Comparison of ENCODE assay signal across 9 cellular contexts in the genomic region with DNA sequence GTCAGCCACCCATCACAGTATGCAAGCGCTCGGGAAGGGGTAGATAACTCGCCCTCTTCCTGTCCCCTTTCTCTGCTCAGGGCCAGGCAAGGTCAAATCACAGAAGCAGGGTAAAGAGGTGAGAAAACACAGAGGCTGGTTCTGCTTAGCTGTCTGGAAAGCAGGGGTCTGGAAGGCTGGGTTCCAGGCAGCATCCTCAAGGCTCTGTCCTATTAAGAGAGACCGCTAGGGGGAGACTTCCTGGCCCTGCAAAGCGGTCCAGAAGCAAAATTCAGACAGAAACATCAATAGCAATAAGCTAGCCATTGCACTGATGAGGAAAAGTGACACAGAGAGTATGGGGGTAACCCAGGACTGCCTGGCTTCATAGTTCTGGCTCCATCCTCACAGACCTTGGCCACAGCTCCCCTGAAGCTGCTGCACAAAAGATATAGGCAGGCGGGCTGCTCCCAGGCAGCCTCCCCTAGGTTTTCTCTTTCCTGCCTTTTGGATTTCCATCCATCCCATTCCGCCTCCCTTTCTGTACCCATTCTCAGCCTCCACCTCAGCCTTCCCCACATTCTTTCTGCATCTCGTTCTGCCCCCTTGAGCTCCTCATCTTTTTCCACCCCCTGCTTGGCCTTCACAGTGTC.
DNase-seq lines count a peak whose midpoint lies in the region; ATAC-seq and TF ChIP-seq lines count a peak whose summit lies in the region.
"Had no signal": no experiment of that assay in that cellular context is flagged by ENCODE, and none has a peak within 500 bp of the region (broad histone marks: within the 10 kb centered on the region; RNA-seq: fewer than 3 reads in every experiment).

No MANE protein-coding gene starts in this region.

- BruUV-seq in Caco-2 (replicated peaks; lab: Mats Ljungman, UMichigan), result no TSS peak

- H3K27ac ChIP-seq in liver (ENCODE audit: low read depth in 1 of 2, low read length in 2 of 2) (no peak overlapping the region), ascending aorta (no peak overlapping the region)
- H3K27ac ChIP-seq: uterus had no signal

- no peaks in the 10 kb centered on the region for H3K4me1 ChIP-seq in Caco-2
- no peaks in the 10 kb centered on the region for H3K4me1 ChIP-seq in liver (ENCODE audit: control insufficient read depth in 4 of 4, insufficient read depth in 4 of 4, low read length in 3 of 4)
- no peaks in the 10 kb centered on the region for H3K4me1 ChIP-seq in ascending aorta
- H3K4me1 ChIP-seq: uterus had no signal

- H3K9me3 Mint-ChIP-seq in Caco-2 (ENCODE audit: unreplicated experiment), result peaks cover 18% of the 10 kb centered on the region
- H3K9me3 Mint-ChIP-seq in stimulated activated memory B cell treated with anti-CD40 and anti-IgM and Interleukin-4, amounts not matched to agents 10 μg/mL and 1 μg/mL and 100 μg/mL, for 72 hours, result peaks cover 11% of the 10 kb centered on the region

- no peak for ATAC-seq in stimulated activated memory B cell treated with anti-CD40 and anti-IgM and Interleukin-4, amounts not matched to agents 10 μg/mL and 1 μg/mL and 100 μg/mL, for 72 hours
- ATAC-seq in HG02678 (IDR thresholded peaks at IDR 0.05; ENCODE audit: unreplicated experiment) (no peak), HG03039 (IDR thresholded peaks at IDR 0.05; ENCODE audit: unreplicated experiment) (no peak)

- H3K27ac Mint-ChIP-seq in Caco-2 (ENCODE audit: unreplicated experiment), result no peak overlapping the region
- no peak overlapping the region for H3K27ac Mint-ChIP-seq in stimulated activated memory B cell treated with anti-CD40 and anti-IgM and Interleukin-4, amounts not matched to agents 10 μg/mL and 1 μg/mL and 100 μg/mL, for 72 hours

- H3K4me3 Mint-ChIP-seq in Caco-2 (ENCODE audit: unreplicated experiment), result no peak overlapping the region
- H3K4me3 Mint-ChIP-seq in stimulated activated memory B cell treated with anti-CD40 and anti-IgM and Interleukin-4, amounts not matched to agents 10 μg/mL and 1 μg/mL and 100 μg/mL, for 72 hours, result no peak overlapping the region

- DNase-seq in Caco-2, result peak in 1 of 2 experiments; percentile 13
- peak; percentile 47 for DNase-seq in HT-29 (ENCODE audit: low spot score)
- peak; percentile 7 for DNase-seq in amniotic epithelial cell (ENCODE audit: low read depth)
- DNase-seq in ascending aorta (ENCODE audit: low spot score in 2 of 2), result no peak
- DNase-seq: uterus had no signal

- no peaks in the 10 kb centered on the region for H3K4me1 Mint-ChIP-seq in Caco-2 (ENCODE audit: low read depth, unreplicated experiment)
- no peaks in the 10 kb centered on the region for H3K4me1 Mint-ChIP-seq in stimulated activated memory B cell treated with anti-CD40 and anti-IgM and Interleukin-4, amounts not matched to agents 10 μg/mL and 1 μg/mL and 100 μg/mL, for 72 hours

- WGBS in liver, result 54% methylated on average over 8 of the region's 8 CpGs

- peaks cover 2% of the 10 kb centered on the region for H3K27me3 Mint-ChIP-seq in Caco-2 (ENCODE audit: insufficient read depth, unreplicated experiment)
- peaks cover 12% of the 10 kb centered on the region for H3K27me3 Mint-ChIP-seq in stimulated activated memory B cell treated with anti-CD40 and anti-IgM and Interleukin-4, amounts not matched to agents 10 μg/mL and 1 μg/mL and 100 μg/mL, for 72 hours

- CTCF ChIA-PET in Caco-2 (lab: Charles Lee), result interaction anchor here (1.0 kb wide), 1 partner anchor 12 kb away, joined by 4 read pairs; no protein-coding TSS in a partner anchor

- H3K9me3 ChIP-seq in Caco-2 (no peaks in the 10 kb centered on the region), liver (ENCODE audit: control insufficient read depth in 4 of 4, low read length in 3 of 4) (peaks cover 0 to 4% (median 0%) of the 10 kb centered on the region in 4 donors), ascending aorta (no peaks in the 10 kb centered on the region)
- H3K9me3 ChIP-seq: uterus had no signal

- H3K36me3 ChIP-seq in Caco-2 (ENCODE audit: control insufficient read depth, insufficient read depth, low read length) (no peaks in the 10 kb centered on the region), liver (ENCODE audit: control insufficient read depth in 4 of 4, insufficient read depth in 3 of 4, low read depth in 1 of 4, low read length in 3 of 4) (no peaks in the 10 kb centered on the region), ascending aorta (no peaks in the 10 kb centered on the region)
- H3K36me3 ChIP-seq: uterus had no signal

- H3K4me3 ChIP-seq in Caco-2 (ENCODE audit: low read depth, low read length) (no peak overlapping the region), liver (ENCODE audit: low read depth in 1 of 3, low read length in 3 of 3) (no peak overlapping the region), ascending aorta (no peak overlapping the region)
- H3K4me3 ChIP-seq: uterus had no signal

- intact Hi-C loops in Caco-2 (cut with micrococcal nuclease; ENCODE audit: unreplicated experiment), result no loop called here
- intact Hi-C loops in ascending aorta (cut with DNase I), result no loop called here

- no peaks in the 10 kb centered on the region for H3K27me3 ChIP-seq in Caco-2 (replicated peaks; ENCODE audit: control insufficient read depth, insufficient read depth, low read length)
- H3K27me3 ChIP-seq in liver (ENCODE audit: control insufficient read depth in 4 of 4, insufficient read depth in 4 of 4, low read length in 3 of 4), result no peaks in the 10 kb centered on the region
- no peaks in the 10 kb centered on the region for H3K27me3 ChIP-seq in ascending aorta
- H3K27me3 ChIP-seq: uterus had no signal

- TF ChIP-seq CTCF in Caco-2 (IDR thresholded peaks at IDR 0.05; ENCODE audit: insufficient read depth in 1 of 2, low read depth in 1 of 2, low read length in 1 of 2, severe bottlenecking in 1 of 2, unreplicated experiment in 1 of 2) (peak; percentile 11 to 26), liver (IDR thresholded peaks at IDR 0.05; ENCODE audit: low read depth, low read length, missing input control) (peak; percentile 60), ascending aorta (IDR thresholded peaks at IDR 0.05) (peak in 1 of 3 experiments; percentile 14)

- peak; percentile 57 to 73 for TF ChIP-seq RAD21 in liver (IDR thresholded peaks at IDR 0.05)

- H3K9ac ChIP-seq in liver (ENCODE audit: low read depth in 1 of 2, low read length in 2 of 2), result no peak overlapping the region

- peaks cover 10% of the 10 kb centered on the region for H3K36me3 Mint-ChIP-seq in Caco-2 (ENCODE audit: insufficient read depth, unreplicated experiment)
- H3K36me3 Mint-ChIP-seq in stimulated activated memory B cell treated with anti-CD40 and anti-IgM and Interleukin-4, amounts not matched to agents 10 μg/mL and 1 μg/mL and 100 μg/mL, for 72 hours, result no peaks in the 10 kb centered on the region

- POLR2A ChIA-PET in Caco-2 (lab: Charles Lee), result no interaction called here

TF ChIP-seq in liver, 16 proteins besides CTCF, POLR2A, EP300 and RAD21:
- TF ChIP-seq TAF1 (conservative IDR thresholded peaks at IDR 0.05) (no peak), FOXA2 (IDR thresholded peaks at IDR 0.05) (no peak), GABPA (IDR thresholded peaks at IDR 0.05 in 1 of 2, conservative IDR thresholded peaks at IDR 0.05 in 1 of 2) (no peak), SP1 (IDR thresholded peaks at IDR 0.05) (no peak), YY1 (IDR thresholded peaks at IDR 0.05) (no peak), HNF4A (conservative IDR thresholded peaks at IDR 0.05) (no peak), JUND (IDR thresholded peaks at IDR 0.05) (no peak), HNF4G (IDR thresholded peaks at IDR 0.05) (no peak)
- TF ChIP-seq, protein P1, sequence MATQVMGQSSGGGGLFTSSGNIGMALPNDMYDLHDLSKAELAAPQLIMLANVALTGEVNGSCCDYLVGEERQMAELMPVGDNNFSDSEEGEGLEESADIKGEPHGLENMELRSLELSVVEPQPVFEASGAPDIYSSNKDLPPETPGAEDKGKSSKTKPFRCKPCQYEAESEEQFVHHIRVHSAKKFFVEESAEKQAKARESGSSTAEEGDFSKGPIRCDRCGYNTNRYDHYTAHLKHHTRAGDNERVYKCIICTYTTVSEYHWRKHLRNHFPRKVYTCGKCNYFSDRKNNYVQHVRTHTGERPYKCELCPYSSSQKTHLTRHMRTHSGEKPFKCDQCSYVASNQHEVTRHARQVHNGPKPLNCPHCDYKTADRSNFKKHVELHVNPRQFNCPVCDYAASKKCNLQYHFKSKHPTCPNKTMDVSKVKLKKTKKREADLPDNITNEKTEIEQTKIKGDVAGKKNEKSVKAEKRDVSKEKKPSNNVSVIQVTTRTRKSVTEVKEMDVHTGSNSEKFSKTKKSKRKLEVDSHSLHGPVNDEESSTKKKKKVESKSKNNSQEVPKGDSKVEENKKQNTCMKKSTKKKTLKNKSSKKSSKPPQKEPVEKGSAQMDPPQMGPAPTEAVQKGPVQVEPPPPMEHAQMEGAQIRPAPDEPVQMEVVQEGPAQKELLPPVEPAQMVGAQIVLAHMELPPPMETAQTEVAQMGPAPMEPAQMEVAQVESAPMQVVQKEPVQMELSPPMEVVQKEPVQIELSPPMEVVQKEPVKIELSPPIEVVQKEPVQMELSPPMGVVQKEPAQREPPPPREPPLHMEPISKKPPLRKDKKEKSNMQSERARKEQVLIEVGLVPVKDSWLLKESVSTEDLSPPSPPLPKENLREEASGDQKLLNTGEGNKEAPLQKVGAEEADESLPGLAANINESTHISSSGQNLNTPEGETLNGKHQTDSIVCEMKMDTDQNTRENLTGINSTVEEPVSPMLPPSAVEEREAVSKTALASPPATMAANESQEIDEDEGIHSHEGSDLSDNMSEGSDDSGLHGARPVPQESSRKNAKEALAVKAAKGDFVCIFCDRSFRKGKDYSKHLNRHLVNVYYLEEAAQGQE (IDR thresholded peaks at IDR 0.05), result no peak
- TF ChIP-seq, protein P2, sequence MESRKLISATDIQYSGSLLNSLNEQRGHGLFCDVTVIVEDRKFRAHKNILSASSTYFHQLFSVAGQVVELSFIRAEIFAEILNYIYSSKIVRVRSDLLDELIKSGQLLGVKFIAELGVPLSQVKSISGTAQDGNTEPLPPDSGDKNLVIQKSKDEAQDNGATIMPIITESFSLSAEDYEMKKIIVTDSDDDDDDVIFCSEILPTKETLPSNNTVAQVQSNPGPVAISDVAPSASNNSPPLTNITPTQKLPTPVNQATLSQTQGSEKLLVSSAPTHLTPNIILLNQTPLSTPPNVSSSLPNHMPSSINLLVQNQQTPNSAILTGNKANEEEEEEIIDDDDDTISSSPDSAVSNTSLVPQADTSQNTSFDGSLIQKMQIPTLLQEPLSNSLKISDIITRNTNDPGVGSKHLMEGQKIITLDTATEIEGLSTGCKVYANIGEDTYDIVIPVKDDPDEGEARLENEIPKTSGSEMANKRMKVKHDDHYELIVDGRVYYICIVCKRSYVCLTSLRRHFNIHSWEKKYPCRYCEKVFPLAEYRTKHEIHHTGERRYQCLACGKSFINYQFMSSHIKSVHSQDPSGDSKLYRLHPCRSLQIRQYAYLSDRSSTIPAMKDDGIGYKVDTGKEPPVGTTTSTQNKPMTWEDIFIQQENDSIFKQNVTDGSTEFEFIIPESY (IDR thresholded peaks at IDR 0.05), result no peak
TF ChIP-seq in liver: peak in this region for 0.

Comparison
In these comparisons a context has a peak if more than half of its experiments do, and no peak if none do; other contexts are left out.
1. DNase-seq: peak in HT-29 (single experiment) and amniotic epithelial cell (single experiment); none in ascending aorta (0 of 2).